Comparison of ENCODE assay signal across 8 cellular contexts in the genomic region with DNA sequence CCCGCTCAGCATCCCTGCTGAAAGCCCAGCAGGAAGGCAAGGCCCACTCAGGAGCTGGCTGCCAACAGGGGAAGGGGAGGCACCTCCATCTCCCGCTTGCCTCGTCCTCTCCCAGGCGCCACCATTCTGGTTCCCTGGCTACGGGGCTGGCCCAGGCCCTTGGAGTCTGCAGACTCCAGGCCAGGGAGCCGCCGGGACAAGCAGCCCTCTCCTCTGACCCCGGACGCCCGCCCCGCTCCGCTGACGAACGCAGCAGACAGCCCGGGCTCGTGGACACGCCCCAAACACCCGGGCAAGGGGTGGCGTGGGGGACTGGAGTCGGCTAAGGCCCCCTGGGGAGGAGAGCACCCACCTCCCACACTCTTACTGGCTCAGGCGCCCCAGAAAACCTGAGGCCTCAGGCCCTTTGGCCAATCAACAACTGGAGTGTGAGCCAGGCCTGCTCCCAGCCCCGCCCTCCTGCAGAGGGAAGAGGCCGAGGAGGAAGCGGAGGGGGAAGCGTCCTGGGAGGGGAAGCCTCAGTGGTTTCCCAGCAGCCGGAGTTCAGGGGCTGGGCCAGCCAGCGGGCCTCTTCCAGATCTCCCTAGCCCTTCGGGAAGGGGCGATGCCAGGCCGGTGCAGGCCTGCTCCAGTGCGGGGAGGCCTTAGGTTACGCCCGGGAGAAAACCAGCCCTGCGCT. TPM values are rescaled to one million over a fixed set of nuclear protein-coding genes. Genes with fewer than 3 reads are reported as not detected.
DNase-seq lines count a peak whose midpoint lies in the region; ATAC-seq and TF ChIP-seq lines count a peak whose summit lies in the region.

No MANE protein-coding gene starts in this region.

- H3K36me3 ChIP-seq in OCI-LY7 (ENCODE audit: insufficient read depth, low read length) (0 out of 2 replicates have a peak, but pooled peaks cover 2% of the 10 kb centered on the region), thymus (ENCODE audit: control insufficient read depth, insufficient read depth) (no peaks in the 10 kb centered on the region)

- no peaks in the 10 kb centered on the region for H3K27me3 Mint-ChIP-seq in activated naive CD4-positive, alpha-beta T cell treated with anti-CD3 and anti-CD28 coated beads for 36 hours (ENCODE audit: low read depth)
- no peaks in the 10 kb centered on the region for H3K27me3 Mint-ChIP-seq in naive thymus-derived CD8-positive, alpha-beta T cell

- no TSS peak for BruUV-seq in OCI-LY7 (replicated peaks; lab: Mats Ljungman, UMichigan)

- peak overlapping the region; percentile 97 for H3K27ac ChIP-seq in C4-2B
- no peak overlapping the region for H3K27ac ChIP-seq in OCI-LY7 (ENCODE audit: low read depth, low read length, poor library complexity, severe bottlenecking)
- H3K27ac ChIP-seq in thymus (ENCODE audit: low read depth): peak overlapping the region; percentile 70

- peaks cover 41% of the 10 kb centered on the region for H3K4me1 ChIP-seq in OCI-LY7 (ENCODE audit: insufficient read depth, low read length, poor library complexity, severe bottlenecking)
- H3K4me1 ChIP-seq in thymus (ENCODE audit: control insufficient read depth, insufficient read depth, low read length): peaks cover 33% of the 10 kb centered on the region

- intact Hi-C loops in OCI-LY7 (cut with micrococcal nuclease; ENCODE audit: unreplicated experiment): no loop called here
- intact Hi-C loops in activated naive CD4-positive, alpha-beta T cell treated with anti-CD3 and anti-CD28 coated beads for 36 hours (cut with micrococcal nuclease): loop anchor here (10.0 kb wide), 1 partner anchor 1748 kb away; the partner anchor contains the start of genes CYB5D2 and ZZEF1

- H3K27ac Mint-ChIP-seq in activated naive CD4-positive, alpha-beta T cell treated with anti-CD3 and anti-CD28 coated beads for 36 hours: peak overlapping the region; percentile 76
- peak overlapping the region in 6 of 10 donors; percentile 53 to 100 (median 82) for H3K27ac Mint-ChIP-seq in naive thymus-derived CD8-positive, alpha-beta T cell

- no peaks in the 10 kb centered on the region for H3K27me3 ChIP-seq in thymus (ENCODE audit: control insufficient read depth, insufficient read depth)

- H3K9me2 ChIP-seq in OCI-LY7 (ENCODE audit: insufficient read depth, low read length): no peaks in the 10 kb centered on the region

- POLR2A ChIA-PET in OCI-LY7 (lab: Charles Lee): no interaction called here
- POLR2A ChIA-PET in naive thymus-derived CD8-positive, alpha-beta T cell (lab: Charles Lee): no interaction called here

- 9% methylated on average over 34 of the region's 34 CpGs for WGBS in thymus

- H3K9me3 Mint-ChIP-seq in activated naive CD4-positive, alpha-beta T cell treated with anti-CD3 and anti-CD28 coated beads for 36 hours: no peaks in the 10 kb centered on the region
- H3K9me3 Mint-ChIP-seq in naive thymus-derived CD8-positive, alpha-beta T cell: peaks cover 0 to 3% (median 0%) of the 10 kb centered on the region in 9 donors

- ATAC-seq in naive thymus-derived CD8-positive, alpha-beta T cell: no peak

- H2AFZ ChIP-seq in OCI-LY7 (ENCODE audit: low read length): peak overlapping the region; percentile 2; the same call in 1 of the 2 replicates

- H3K4me2 ChIP-seq in OCI-LY7 (ENCODE audit: low read length): peak overlapping the region; percentile 63

- peaks cover 47% of the 10 kb centered on the region for H3K4me1 Mint-ChIP-seq in activated naive CD4-positive, alpha-beta T cell treated with anti-CD3 and anti-CD28 coated beads for 36 hours (ENCODE audit: low read depth)
- peaks cover 32 to 54% (median 51%) of the 10 kb centered on the region in 4 donors for H3K4me1 Mint-ChIP-seq in naive thymus-derived CD8-positive, alpha-beta T cell

- peaks cover 3% of the 10 kb centered on the region for H3K36me3 Mint-ChIP-seq in activated naive CD4-positive, alpha-beta T cell treated with anti-CD3 and anti-CD28 coated beads for 36 hours (ENCODE audit: low read depth)
- no peaks in the 10 kb centered on the region for H3K36me3 Mint-ChIP-seq in naive thymus-derived CD8-positive, alpha-beta T cell

- peak overlapping the region; percentile 62 for H3K4me3 Mint-ChIP-seq in activated naive CD4-positive, alpha-beta T cell treated with anti-CD3 and anti-CD28 coated beads for 36 hours
- H3K4me3 Mint-ChIP-seq in naive thymus-derived CD8-positive, alpha-beta T cell: peak overlapping the region in 9 of 10 donors; percentile 38 to 100 (median 78)

- CTCF ChIA-PET in OCI-LY7 (lab: Charles Lee; ENCODE audit: unreplicated experiment): interaction anchor here (1.5 kb wide), 1 partner anchor 14 kb away, joined by 6 read pairs; no protein-coding TSS in a partner anchor
- CTCF ChIA-PET in activated naive CD4-positive, alpha-beta T cell treated with anti-CD3 and anti-CD28 coated beads for 36 hours (lab: Charles Lee): no interaction called here

- no peaks in the 10 kb centered on the region for H4K20me1 ChIP-seq in OCI-LY7 (ENCODE audit: insufficient read depth, low read length)

- H3K4me3 ChIP-seq in OCI-LY7 (ENCODE audit: low read depth, low read length, poor library complexity, severe bottlenecking) (peak overlapping the region; percentile 31), fibroblast of the aortic adventitia (ENCODE audit: low read depth, low read length) (peak overlapping the region; percentile 61), thymus (ENCODE audit: low read length) (peak overlapping the region; percentile 6)

- H3K79me2 ChIP-seq in OCI-LY7 (ENCODE audit: insufficient read depth, low read depth, low read length): peaks cover 4% of the 10 kb centered on the region; the same call in 1 of the 2 replicates

- TF ChIP-seq CTCF in C4-2B (conservative IDR thresholded peaks at IDR 0.05) (no peak), OCI-LY7 (conservative IDR thresholded peaks at IDR 0.05; ENCODE audit: low read length) (no peak), fibroblast of the aortic adventitia (IDR thresholded peaks at IDR 0.05; ENCODE audit: insufficient read depth, low read length) (no peak)

- DNase-seq in GOT3 (lab: John Stamatoyannopoulos, UW): peak; percentile 70
- peak; percentile 50 for DNase-seq in OCI-LY7 (ENCODE audit: low spot score)
- DNase-seq in activated naive CD4-positive, alpha-beta T cell treated with anti-CD3 and anti-CD28 coated beads for 36 hours: peak; percentile 79
- peak; percentile 98 for DNase-seq in fibroblast of the aortic adventitia (ENCODE audit: low read depth)
- DNase-seq in naive thymus-derived CD8-positive, alpha-beta T cell: peak in 7 of 10 donors; percentile 21 to 64 (median 40)
- DNase-seq in GM19240 (ENCODE audit: insufficient read length, low spot score): no peak

- H3K9me3 ChIP-seq in OCI-LY7 (ENCODE audit: low read length) (no peaks in the 10 kb centered on the region), thymus (ENCODE audit: control insufficient read depth) (peaks cover 2% of the 10 kb centered on the region)

RNA-seq across cellular contexts. Expression of gene MNT, which starts 4.2 kb away (rescaled TPM):
- total RNA-seq in OCI-LY7 (2014; rRNA removed; shearing (Covaris generic)): 17.7 and 22.2 TPM in 2 replicates
- total RNA-seq in OCI-LY7 (2022) (58.7 and 60.0 TPM in 2 replicates), fibroblast of the aortic adventitia (ENCODE audit: low replicate concordance) (12.2 and 17.7 TPM in 2 replicates)
- 10 to 100 TPM; 13.1 to 17.0 TPM for total RNA-seq in activated naive CD4-positive, alpha-beta T cell treated with anti-CD3 and anti-CD28 coated beads for 36 hours
- 10 to 100 TPM; 60.8 to 67.4 TPM for total RNA-seq in naive thymus-derived CD8-positive, alpha-beta T cell
- polyA plus RNA-seq in naive thymus-derived CD8-positive, alpha-beta T cell: under 1 TPM; 0.73 to 0.96 (median 0.79) TPM
- polyA plus RNA-seq in thymus: 9.8 TPM

RNA-seq across cellular contexts. Expression of gene SGSM2, which starts 59.4 kb away (rescaled TPM):
- total RNA-seq in OCI-LY7 (2014; rRNA removed; shearing (Covaris generic)): 38.4 and 44.0 TPM in 2 replicates
- 49.0 and 50.6 TPM in 2 replicates for total RNA-seq in OCI-LY7 (2022)
- 10 to 100 TPM; 20.3 to 22.0 TPM for total RNA-seq in activated naive CD4-positive, alpha-beta T cell treated with anti-CD3 and anti-CD28 coated beads for 36 hours
- 31.0 and 47.3 TPM in 2 replicates for total RNA-seq in fibroblast of the aortic adventitia (ENCODE audit: low replicate concordance)
- total RNA-seq in naive thymus-derived CD8-positive, alpha-beta T cell: 100 to 1,000 TPM; 160 to 179 TPM
- 10 to 100 TPM; 12.1 to 22.6 (median 13.1) TPM for polyA plus RNA-seq in naive thymus-derived CD8-positive, alpha-beta T cell
- 100 TPM for polyA plus RNA-seq in thymus

Comparison
In these comparisons a context has a peak if more than half of its experiments do, and no peak if none do; other contexts are left out.
1. H3K4me3 ChIP-seq: peak in every context shown above with its lines; median percentile 61 in fibroblast of the aortic adventitia; 31 in OCI-LY7; 6 in thymus.